1 cellular context compared by ENCODE assay signal in genomic region chr2:10452334-10452733, GRCh38.
A peak's percentile ranks its signal among the peaks of the same experiment; 100 is the strongest.
TF ChIP-seq lines count a peak whose summit lies in the region.

No MANE protein-coding gene starts in this region.

TF ChIP-seq in HepG2, 621 proteins besides CTCF, POLR2A, EP300 and RAD21 (continued from another document and continues in another):
- TF ChIP-seq KLF9 (CRISPR knock-in tag; IDR thresholded peaks at IDR 0.05; ENCODE audit: low read depth): no peak
- TF ChIP-seq IRX3 (CRISPR knock-in tag; IDR thresholded peaks at IDR 0.05; ENCODE audit: borderline replicate concordance, low read depth): no peak
- TF ChIP-seq HHEX (CRISPR knock-in tag; IDR thresholded peaks at IDR 0.05): no peak
- TF ChIP-seq STAT6 (CRISPR knock-in tag; IDR thresholded peaks at IDR 0.05; ENCODE audit: borderline replicate concordance): no peak
- TF ChIP-seq ZZZ3 (CRISPR knock-in tag; IDR thresholded peaks at IDR 0.05; ENCODE audit: borderline replicate concordance): no peak
- no peak for TF ChIP-seq NCOA1 (CRISPR knock-in tag; IDR thresholded peaks at IDR 0.05)
- TF ChIP-seq ZGPAT (CRISPR knock-in tag; IDR thresholded peaks at IDR 0.05): peak; percentile 77
- no peak for TF ChIP-seq TFDP2 (CRISPR knock-in tag; IDR thresholded peaks at IDR 0.05)
- no peak for TF ChIP-seq SIX1 (CRISPR knock-in tag; IDR thresholded peaks at IDR 0.05; ENCODE audit: borderline replicate concordance)
- no peak for TF ChIP-seq ZBTB43 (CRISPR knock-in tag; conservative IDR thresholded peaks at IDR 0.05)
- TF ChIP-seq E2F5 (CRISPR knock-in tag; conservative IDR thresholded peaks at IDR 0.05): no peak
- no peak for TF ChIP-seq FOXP1 (IDR thresholded peaks at IDR 0.05)
- TF ChIP-seq FOXP1 (CRISPR knock-in tag; IDR thresholded peaks at IDR 0.05): no peak
- TF ChIP-seq DMTF1 (CRISPR knock-in tag; IDR thresholded peaks at IDR 0.05): no peak
- no peak for TF ChIP-seq EHMT2 (IDR thresholded peaks at IDR 0.05; ENCODE audit: borderline replicate concordance, low read depth, low read length)
- TF ChIP-seq ARNTL (CRISPR knock-in tag; IDR thresholded peaks at IDR 0.05): no peak
- TF ChIP-seq ZNF329 (CRISPR knock-in tag; IDR thresholded peaks at IDR 0.05; ENCODE audit: low read depth): no peak
- no peak for TF ChIP-seq TBX2 (CRISPR knock-in tag; IDR thresholded peaks at IDR 0.05; ENCODE audit: borderline replicate concordance)
- TF ChIP-seq ZNF276 (CRISPR knock-in tag; IDR thresholded peaks at IDR 0.05; ENCODE audit: low read depth): no peak
- no peak for TF ChIP-seq AHR (CRISPR knock-in tag; IDR thresholded peaks at IDR 0.05)
- TF ChIP-seq KDM2A (CRISPR knock-in tag; IDR thresholded peaks at IDR 0.05; ENCODE audit: borderline replicate concordance, low read depth): peak; percentile 51; the same call in 1 of the 2 replicates
- TF ChIP-seq ZFX (CRISPR knock-in tag; IDR thresholded peaks at IDR 0.05; ENCODE audit: low read depth): peak; percentile 65
- TF ChIP-seq ZNF34 (CRISPR knock-in tag; IDR thresholded peaks at IDR 0.05; ENCODE audit: borderline replicate concordance): no peak
- TF ChIP-seq SRY (CRISPR knock-in tag; IDR thresholded peaks at IDR 0.05): no peak
- TF ChIP-seq MAF1 (CRISPR knock-in tag; IDR thresholded peaks at IDR 0.05; ENCODE audit: borderline replicate concordance): no peak
- TF ChIP-seq BRF2 (CRISPR knock-in tag; IDR thresholded peaks at IDR 0.05): no peak
- no peak for TF ChIP-seq DNMT1 (CRISPR knock-in tag; IDR thresholded peaks at IDR 0.05)
- no peak for TF ChIP-seq ZNF343 (CRISPR knock-in tag; IDR thresholded peaks at IDR 0.05)
- TF ChIP-seq CERS6 (CRISPR knock-in tag; IDR thresholded peaks at IDR 0.05): no peak
- TF ChIP-seq GLI4 (CRISPR knock-in tag; IDR thresholded peaks at IDR 0.05; ENCODE audit: borderline replicate concordance): no peak
- TF ChIP-seq MTERF4 (CRISPR knock-in tag; IDR thresholded peaks at IDR 0.05): no peak
- TF ChIP-seq MED1 (CRISPR knock-in tag; IDR thresholded peaks at IDR 0.05): peak; percentile 55; the same call in 1 of the 2 replicates
- no peak for TF ChIP-seq DPF2 (CRISPR knock-in tag; IDR thresholded peaks at IDR 0.05; ENCODE audit: borderline replicate concordance, low read depth)
- TF ChIP-seq ZNF205 (CRISPR knock-in tag; IDR thresholded peaks at IDR 0.05): no peak
- no peak for TF ChIP-seq ZBTB20 (CRISPR knock-in tag; IDR thresholded peaks at IDR 0.05; ENCODE audit: borderline replicate concordance, low read depth)
- TF ChIP-seq SIX4 (CRISPR knock-in tag; IDR thresholded peaks at IDR 0.05): no peak
- no peak for TF ChIP-seq ZNF562 (CRISPR knock-in tag; IDR thresholded peaks at IDR 0.05; ENCODE audit: borderline replicate concordance)
- no peak for TF ChIP-seq ATF5 (CRISPR knock-in tag; IDR thresholded peaks at IDR 0.05; ENCODE audit: low read depth)
- no peak; the same call in 1 of the 2 replicates for TF ChIP-seq SIN3A (IDR thresholded peaks at IDR 0.05; ENCODE audit: borderline replicate concordance, low read depth, low read length)
- TF ChIP-seq ZSCAN5A (CRISPR knock-in tag; IDR thresholded peaks at IDR 0.05; ENCODE audit: borderline replicate concordance): no peak
- no peak for TF ChIP-seq ZNF282 (IDR thresholded peaks at IDR 0.05; ENCODE audit: partially characterized antibody)
- TF ChIP-seq DDIT3 (CRISPR knock-in tag; IDR thresholded peaks at IDR 0.05): no peak
